Comparison of ENCODE assay signal across 9 cellular contexts in the genomic region with DNA sequence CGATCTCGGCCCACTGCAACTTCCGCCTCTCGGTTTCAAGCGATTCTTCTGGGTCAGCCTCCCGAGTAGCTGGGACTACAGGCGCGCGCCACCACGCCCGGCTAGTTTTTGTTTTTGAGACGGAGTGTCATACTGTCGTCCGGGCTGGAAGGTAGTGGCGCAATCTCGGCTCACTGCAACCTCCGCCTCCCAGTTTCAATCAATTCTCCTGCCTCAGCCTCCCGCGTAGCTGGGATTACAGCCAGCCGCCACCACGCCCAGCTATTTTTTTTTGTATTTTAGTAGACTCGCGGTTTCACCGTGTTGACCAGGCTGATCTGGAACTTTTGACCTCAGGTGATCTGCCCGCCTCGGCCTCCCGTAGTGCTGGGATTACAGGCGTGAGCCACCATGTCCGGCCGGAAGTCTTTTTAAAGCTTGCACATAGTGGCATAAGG. TPM values are rescaled to one million over a fixed set of nuclear protein-coding genes. Genes with fewer than 3 reads are reported as not detected.
DNase-seq lines count a peak whose midpoint lies in the region; ATAC-seq and TF ChIP-seq lines count a peak whose summit lies in the region.
"Had no signal": no experiment of that assay in that cellular context is flagged by ENCODE, and none has a peak within 500 bp of the region (broad histone marks: within the 10 kb centered on the region; RNA-seq: fewer than 3 reads in every experiment).

No MANE protein-coding gene starts in this region.

- ATAC-seq in DND-41 (ENCODE audit: insufficient read depth, low read depth): no peak
- no peak for ATAC-seq in Panc1
- no peak for ATAC-seq in HG02571 (IDR thresholded peaks at IDR 0.05; ENCODE audit: unreplicated experiment)

- peak overlapping the region; percentile 97 for H3K4me3 Mint-ChIP-seq in osteocyte (ENCODE audit: unreplicated experiment)

- peaks cover 73% of the 10 kb centered on the region for H3K79me2 ChIP-seq in DND-41 (ENCODE audit: insufficient read depth, low read length)

- peaks cover 26% of the 10 kb centered on the region for H3K36me3 Mint-ChIP-seq in osteocyte (ENCODE audit: unreplicated experiment)

- BruUV-seq in Panc1 (replicated peaks; lab: Mats Ljungman, UMichigan): no TSS peak

- H3K4me2 ChIP-seq in DND-41 (ENCODE audit: insufficient read depth, low read length): peak overlapping the region; percentile 78

- in situ Hi-C loops in Panc1 (cut with HindIII; ENCODE audit: low pct_unique_long_range_greater_than_20kb, low sequenced_read_pairs): no loop called here

- H3K27me3 ChIP-seq in DND-41 (ENCODE audit: insufficient read depth, low read length, poor library complexity) (no peaks in the 10 kb centered on the region), Panc1 (ENCODE audit: control insufficient read depth, insufficient read depth, low read length) (no peaks in the 10 kb centered on the region)

- no peaks in the 10 kb centered on the region for H3K9me3 Mint-ChIP-seq in osteocyte (ENCODE audit: unreplicated experiment)

- H3K27ac ChIP-seq in DND-41 (ENCODE audit: low read length): peak overlapping the region; percentile 97; the same call in 1 of the 2 replicates
- H3K27ac ChIP-seq in Panc1 (ENCODE audit: low read length): peak overlapping the region; percentile 84

- intact Hi-C loops in Panc1 (cut with micrococcal nuclease; ENCODE audit: unreplicated experiment): no loop called here

- H3K27me3 Mint-ChIP-seq in osteocyte (ENCODE audit: unreplicated experiment): no peaks in the 10 kb centered on the region

- peaks cover 68% of the 10 kb centered on the region for H3K4me1 ChIP-seq in DND-41 (ENCODE audit: insufficient read depth, low read length)
- peaks cover 12% of the 10 kb centered on the region for H3K4me1 ChIP-seq in Panc1 (ENCODE audit: control insufficient read depth, insufficient read depth, low read length)

- CTCF ChIA-PET in Panc1 (lab: Charles Lee): no interaction called here

- H3K9me3 ChIP-seq in DND-41 (ENCODE audit: insufficient read depth, low read length, severe bottlenecking) (no peaks in the 10 kb centered on the region), Panc1 (ENCODE audit: control insufficient read depth, insufficient read depth, low read depth, low read length) (no peaks in the 10 kb centered on the region)

- H4K20me1 ChIP-seq in DND-41 (ENCODE audit: insufficient read depth, low read length): peaks cover 47% of the 10 kb centered on the region

- peaks cover 71% of the 10 kb centered on the region for H3K4me1 Mint-ChIP-seq in osteocyte (ENCODE audit: unreplicated experiment)

- peak overlapping the region; percentile 96 to 98; a peak in 3 of 4 replicates for H3K4me3 ChIP-seq in DND-41 (ENCODE audit: low read depth in 1 of 2, low read length in 2 of 2)
- H3K4me3 ChIP-seq in Panc1 (ENCODE audit: low read depth in 2 of 2, low read length in 2 of 2): peak overlapping the region; percentile 90 to 96
- H3K4me3 ChIP-seq in epithelial cell of proximal tubule (ENCODE audit: low read depth, low read length): peak overlapping the region; percentile 82

- DNase-seq in DND-41: no peak
- no peak for DNase-seq in Panc1 (ENCODE audit: low read depth, low spot score)
- no peak for DNase-seq in epithelial cell of proximal tubule (ENCODE audit: low read depth)
- no peak for DNase-seq in osteocyte (ENCODE audit: extremely low spot score, unreplicated experiment)
- no peak for DNase-seq in middle frontal gyrus (ENCODE audit: extremely low spot score, low spot score)
- DNase-seq in NOMO-1 treated with dmso at 0.1 percent for 144 hours (lab: John Stamatoyannopoulos, UW; ENCODE audit: unreplicated experiment): no peak
- no peak for DNase-seq in stimulated activated CD4-positive, alpha-beta T cell treated with anti-CD3 and anti-CD28 coated beads, Interleukin-4, amount 100 ng/mL, for 4 hours
- DNase-seq: occipital lobe had no signal

- peak overlapping the region; percentile 98 for H3K27ac Mint-ChIP-seq in osteocyte (ENCODE audit: unreplicated experiment)

- no peak overlapping the region for H2AFZ ChIP-seq in DND-41 (ENCODE audit: low read depth, low read length)

- H3K36me3 ChIP-seq in DND-41 (ENCODE audit: insufficient read depth, low read length) (peaks cover 47% of the 10 kb centered on the region), Panc1 (ENCODE audit: control insufficient read depth, insufficient read depth, low read length) (peaks cover 14% of the 10 kb centered on the region)

- TF ChIP-seq CTCF in DND-41 (IDR thresholded peaks at IDR 0.05; ENCODE audit: borderline replicate concordance, extremely low read depth, low read length, poor library complexity, severe bottlenecking) (no peak), Panc1 (IDR thresholded peaks at IDR 0.05) (no peak), epithelial cell of proximal tubule (conservative IDR thresholded peaks at IDR 0.05; ENCODE audit: low read depth, low read length) (no peak), osteocyte (IDR thresholded peaks at IDR 0.05) (no peak)

- POLR2A ChIA-PET in Panc1 (lab: Charles Lee): no interaction called here

- H3K9ac ChIP-seq in DND-41 (ENCODE audit: low read depth, low read length): peak overlapping the region; percentile 97

RNA-seq across cellular contexts. Expression of a gene that starts 1.2 kb away (rescaled TPM):
- 12.9 TPM for total RNA-seq in Panc1 (2021; ENCODE audit: unreplicated experiment)
- 3.9 TPM for polyA plus RNA-seq in Panc1 (2012; ENCODE audit: insufficient read length)
- 18.4 and 46.7 TPM in 2 replicates for total RNA-seq in epithelial cell of proximal tubule
- total RNA-seq in osteocyte: 30.4 and 30.6 TPM in 2 replicates
